ENCODE assay signal across 1 cellular context in genomic region chr20:17939622-17940446, GRCh38.
A peak's percentile ranks its signal among the peaks of the same experiment; 100 is the strongest.
TF ChIP-seq lines count a peak whose summit lies in the region.

No MANE protein-coding gene starts in this region.

TF ChIP-seq in HepG2, 621 proteins besides CTCF, POLR2A, EP300 and RAD21 (continued from another document and continues in another):
- TF ChIP-seq MXD4 (CRISPR knock-in tag; IDR thresholded peaks at IDR 0.05) (no peak; the same call in 1 of the 2 replicates), FOXK2 (IDR thresholded peaks at IDR 0.05) (no peak), MATR3 (CRISPR knock-in tag; IDR thresholded peaks at IDR 0.05) (no peak), NR0B2 (CRISPR knock-in tag; IDR thresholded peaks at IDR 0.05) (0 out of 2 replicates have a peak, but pooled peaks have one; percentile 1), ZKSCAN8 (CRISPR knock-in tag; IDR thresholded peaks at IDR 0.05; ENCODE audit: borderline replicate concordance) (no peak), ZNF782 (CRISPR knock-in tag; IDR thresholded peaks at IDR 0.05; ENCODE audit: borderline replicate concordance) (no peak), DBP (CRISPR knock-in tag; IDR thresholded peaks at IDR 0.05; ENCODE audit: not compliant biosample characterization) (peak; percentile 53), MIER2 (CRISPR knock-in tag; IDR thresholded peaks at IDR 0.05) (peak; percentile 18; the same call in 1 of the 2 replicates), DMTF1 (CRISPR knock-in tag; IDR thresholded peaks at IDR 0.05) (no peak), HMG20B (CRISPR knock-in tag; conservative IDR thresholded peaks at IDR 0.05) (peak; percentile 6; the same call in 1 of the 2 replicates), ZNF773 (CRISPR knock-in tag; IDR thresholded peaks at IDR 0.05; ENCODE audit: borderline replicate concordance) (no peak; the same call in 1 of the 2 replicates), GLI4 (CRISPR knock-in tag; IDR thresholded peaks at IDR 0.05; ENCODE audit: borderline replicate concordance) (no peak), CHD2 (IDR thresholded peaks at IDR 0.05; ENCODE audit: low read depth, low read length) (no peak), THYN1 (CRISPR knock-in tag; IDR thresholded peaks at IDR 0.05; ENCODE audit: borderline replicate concordance, low read depth) (no peak), IRF1 (CRISPR knock-in tag; IDR thresholded peaks at IDR 0.05; ENCODE audit: low read depth) (no peak), PATZ1 (CRISPR knock-in tag; IDR thresholded peaks at IDR 0.05) (no peak), ZSCAN25 (CRISPR knock-in tag; IDR thresholded peaks at IDR 0.05) (no peak), KLF12 (CRISPR knock-in tag; IDR thresholded peaks at IDR 0.05; ENCODE audit: borderline replicate concordance) (no peak; the same call in 1 of the 2 replicates), ZNF383 (CRISPR knock-in tag; IDR thresholded peaks at IDR 0.05; ENCODE audit: borderline replicate concordance) (0 out of 2 replicates have a peak, but pooled peaks have one; percentile 58), SP1 (IDR thresholded peaks at IDR 0.05) (no peak), SP1 (CRISPR knock-in tag; IDR thresholded peaks at IDR 0.05) (no peak), GMEB1 (CRISPR knock-in tag; IDR thresholded peaks at IDR 0.05; ENCODE audit: borderline replicate concordance) (no peak), SALL1 (CRISPR knock-in tag; IDR thresholded peaks at IDR 0.05) (no peak), ETV5 (CRISPR knock-in tag; IDR thresholded peaks at IDR 0.05; ENCODE audit: borderline replicate concordance) (peak; percentile 16; the same call in 1 of the 2 replicates), TERF1 (CRISPR knock-in tag; IDR thresholded peaks at IDR 0.05) (no peak), ZNF468 (CRISPR knock-in tag; IDR thresholded peaks at IDR 0.05) (no peak), ZNF225 (CRISPR knock-in tag; IDR thresholded peaks at IDR 0.05) (no peak), RXRB (CRISPR knock-in tag; IDR thresholded peaks at IDR 0.05; ENCODE audit: borderline replicate concordance) (no peak), ZSCAN20 (CRISPR knock-in tag; IDR thresholded peaks at IDR 0.05; ENCODE audit: borderline replicate concordance) (no peak), ZNF75D (CRISPR knock-in tag; IDR thresholded peaks at IDR 0.05; ENCODE audit: borderline replicate concordance) (peak; percentile 60; the same call in 1 of the 2 replicates), GABPA (IDR thresholded peaks at IDR 0.05; ENCODE audit: low read depth, low read length) (no peak), GABPA (CRISPR knock-in tag; IDR thresholded peaks at IDR 0.05; ENCODE audit: low read depth) (no peak), ZBTB20 (CRISPR knock-in tag; IDR thresholded peaks at IDR 0.05; ENCODE audit: borderline replicate concordance, low read depth) (no peak), THAP7 (CRISPR knock-in tag; IDR thresholded peaks at IDR 0.05) (no peak; the same call in 1 of the 2 replicates), SAP130 (CRISPR knock-in tag; IDR thresholded peaks at IDR 0.05; ENCODE audit: low read depth) (no peak), RFX1 (IDR thresholded peaks at IDR 0.05) (no peak), AGO1 (IDR thresholded peaks at IDR 0.05; ENCODE audit: low read depth, low read length, poor library complexity, severe bottlenecking) (no peak)
- TF ChIP-seq, protein P1, sequence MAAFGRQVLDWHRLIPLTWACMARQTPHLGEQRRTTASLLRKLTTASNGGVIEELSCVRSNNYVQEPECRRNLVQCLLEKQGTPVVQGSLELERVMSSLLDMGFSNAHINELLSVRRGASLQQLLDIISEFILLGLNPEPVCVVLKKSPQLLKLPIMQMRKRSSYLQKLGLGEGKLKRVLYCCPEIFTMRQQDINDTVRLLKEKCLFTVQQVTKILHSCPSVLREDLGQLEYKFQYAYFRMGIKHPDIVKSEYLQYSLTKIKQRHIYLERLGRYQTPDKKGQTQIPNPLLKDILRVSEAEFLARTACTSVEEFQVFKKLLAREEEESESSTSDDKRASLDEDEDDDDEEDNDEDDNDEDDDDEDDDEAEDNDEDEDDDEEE (CRISPR knock-in tag; IDR thresholded peaks at IDR 0.05): no peak
- TF ChIP-seq, protein P2, sequence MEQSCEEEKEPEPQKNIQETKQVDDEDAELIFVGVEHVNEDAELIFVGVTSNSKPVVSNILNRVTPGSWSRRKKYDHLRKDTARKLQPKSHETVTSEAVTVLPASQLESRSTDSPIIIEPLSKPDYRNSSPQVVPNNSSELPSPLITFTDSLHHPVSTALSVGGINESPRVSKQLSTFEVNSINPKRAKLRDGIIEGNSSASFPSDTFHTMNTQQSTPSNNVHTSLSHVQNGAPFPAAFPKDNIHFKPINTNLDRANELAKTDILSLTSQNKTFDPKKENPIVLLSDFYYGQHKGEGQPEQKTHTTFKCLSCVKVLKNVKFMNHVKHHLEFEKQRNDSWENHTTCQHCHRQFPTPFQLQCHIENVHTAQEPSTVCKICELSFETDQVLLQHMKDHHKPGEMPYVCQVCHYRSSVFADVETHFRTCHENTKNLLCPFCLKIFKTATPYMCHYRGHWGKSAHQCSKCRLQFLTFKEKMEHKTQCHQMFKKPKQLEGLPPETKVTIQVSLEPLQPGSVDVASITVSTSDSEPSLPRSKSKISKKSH (CRISPR knock-in tag; IDR thresholded peaks at IDR 0.05; ENCODE audit: borderline replicate concordance): 0 out of 2 replicates have a peak, but pooled peaks have one; percentile 39
- TF ChIP-seq, protein P3, sequence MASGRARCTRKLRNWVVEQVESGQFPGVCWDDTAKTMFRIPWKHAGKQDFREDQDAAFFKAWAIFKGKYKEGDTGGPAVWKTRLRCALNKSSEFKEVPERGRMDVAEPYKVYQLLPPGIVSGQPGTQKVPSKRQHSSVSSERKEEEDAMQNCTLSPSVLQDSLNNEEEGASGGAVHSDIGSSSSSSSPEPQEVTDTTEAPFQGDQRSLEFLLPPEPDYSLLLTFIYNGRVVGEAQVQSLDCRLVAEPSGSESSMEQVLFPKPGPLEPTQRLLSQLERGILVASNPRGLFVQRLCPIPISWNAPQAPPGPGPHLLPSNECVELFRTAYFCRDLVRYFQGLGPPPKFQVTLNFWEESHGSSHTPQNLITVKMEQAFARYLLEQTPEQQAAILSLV (CRISPR knock-in tag; IDR thresholded peaks at IDR 0.05; ENCODE audit: borderline replicate concordance): no peak
- TF ChIP-seq, protein P4, sequence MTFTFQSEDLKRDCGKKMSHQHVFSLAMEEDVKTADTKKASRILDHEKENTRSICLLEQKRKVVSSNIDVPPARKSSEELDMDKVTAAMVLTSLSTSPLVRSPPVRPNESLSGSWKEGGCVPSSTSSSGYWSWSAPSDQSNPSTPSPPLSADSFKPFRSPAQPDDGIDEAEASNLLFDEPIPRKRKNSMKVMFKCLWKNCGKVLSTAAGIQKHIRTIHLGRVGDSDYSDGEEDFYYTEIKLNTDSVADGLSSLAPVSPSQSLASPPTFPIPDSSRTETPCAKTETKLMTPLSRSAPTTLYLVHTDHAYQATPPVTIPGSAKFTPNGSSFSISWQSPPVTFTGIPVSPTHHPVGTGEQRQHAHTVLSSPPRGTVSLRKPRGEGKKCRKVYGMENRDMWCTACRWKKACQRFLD (CRISPR knock-in tag; IDR thresholded peaks at IDR 0.05; ENCODE audit: borderline replicate concordance): no peak
- TF ChIP-seq, protein P5, sequence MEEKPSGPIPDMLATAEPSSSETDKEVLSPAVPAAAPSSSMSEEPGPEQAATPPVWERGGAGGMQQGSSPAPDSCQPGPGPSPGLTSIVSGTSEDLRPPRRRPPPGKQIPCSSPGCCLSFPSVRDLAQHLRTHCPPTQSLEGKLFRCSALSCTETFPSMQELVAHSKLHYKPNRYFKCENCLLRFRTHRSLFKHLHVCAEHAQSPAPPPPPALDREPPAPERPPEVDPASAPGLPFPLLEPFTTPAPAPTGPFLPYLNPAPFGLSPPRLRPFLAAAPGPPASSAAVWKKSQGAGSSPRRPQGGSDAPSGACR (CRISPR knock-in tag; IDR thresholded peaks at IDR 0.05): no peak
- TF ChIP-seq, protein P6, sequence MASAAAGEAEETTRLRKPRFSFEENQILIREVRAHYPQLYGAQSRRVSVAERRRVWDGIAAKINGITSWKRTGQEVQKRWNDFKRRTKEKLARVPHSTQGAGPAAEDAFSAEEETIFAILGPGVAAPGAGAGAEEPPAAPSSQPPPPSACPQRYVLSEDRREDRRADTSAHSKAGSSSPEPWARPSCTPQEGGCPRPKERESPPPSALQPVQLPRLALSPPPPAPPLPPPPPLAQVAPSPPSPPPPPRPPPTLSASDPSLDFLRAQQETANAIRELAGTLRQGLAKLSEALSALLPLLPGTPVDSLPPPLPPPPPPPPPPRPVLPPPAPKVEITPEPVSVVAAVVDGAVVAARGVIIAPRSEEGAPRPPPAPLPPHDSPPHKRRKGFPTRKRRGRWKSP (CRISPR knock-in tag; IDR thresholded peaks at IDR 0.05): peak; percentile 71; the same call in 1 of the 2 replicates
